Comparison of ENCODE assay signal across 1 cellular context in genomic region chr22:37907036-37907954, GRCh38.
TF ChIP-seq lines count a peak whose summit lies in the region.

No MANE protein-coding gene starts in this region.

TF ChIP-seq in WTC11, 78 proteins besides CTCF, POLR2A, EP300 and RAD21 (continued from another document):
- TF ChIP-seq ATF2 (CRISPR knock-in tag; IDR thresholded peaks at IDR 0.05; ENCODE audit: borderline replicate concordance, low read depth), result no peak
